In genomic region chr20:23269954-23270353, GRCh38 we compare ENCODE assay signal across 20 cellular contexts.
DNase-seq lines count a peak whose midpoint lies in the region; ATAC-seq and TF ChIP-seq lines count a peak whose summit lies in the region.
"Had no signal": no experiment of that assay in that cellular context is flagged by ENCODE, and none has a peak within 500 bp of the region (broad histone marks: within the 10 kb centered on the region; RNA-seq: fewer than 3 reads in every experiment).

No MANE protein-coding gene starts in this region.

- intact Hi-C loops in left lung (cut with DNase I): no loop called here

- H3K4me3 ChIP-seq in left lung (no peak overlapping the region), smooth muscle cell (no peak overlapping the region)
- H3K4me3 ChIP-seq: right lobe of liver had no signal

- peak; percentile 12 for ATAC-seq in left lung
- ATAC-seq: activated CD4-positive, CD25-positive, alpha-beta regulatory T cell treated with anti-CD3 and anti-CD28 coated beads, Interleukin-2, amount 50 U/mL, for 24 hours; Panc1; stimulated activated memory B cell treated with anti-CD40 and anti-IgM and Interleukin-4, amounts not matched to agents 10 μg/mL and 1 μg/mL and 100 μg/mL, for 72 hours had no signal

- H3K27ac ChIP-seq in left lung (peak overlapping the region in 1 of 2 donors; percentile 57), smooth muscle cell (ENCODE audit: low read depth) (peak overlapping the region; percentile 87)
- H3K27ac ChIP-seq: right lobe of liver had no signal

- H3K4me1 ChIP-seq in left lung (peaks cover 0 to 5% of the 10 kb centered on the region in 2 donors), smooth muscle cell (ENCODE audit: low read depth) (peaks cover 11% of the 10 kb centered on the region)
- H3K4me1 ChIP-seq: right lobe of liver had no signal

- TF ChIP-seq CTCF in chondrocyte (IDR thresholded peaks at IDR 0.05) (no peak), left lung (IDR thresholded peaks at IDR 0.05) (no peak), smooth muscle cell (IDR thresholded peaks at IDR 0.05; ENCODE audit: borderline replicate concordance, insufficient read depth, poor library complexity, severe bottlenecking) (no peak), GM13977 (IDR thresholded peaks at IDR 0.05; ENCODE audit: extremely low read depth, insufficient read depth, missing control alignments) (no peak)

- H3K27ac Mint-ChIP-seq in chondrocyte (ENCODE audit: unreplicated experiment): peak overlapping the region; percentile 84
- H3K27ac Mint-ChIP-seq: activated naive CD4-positive, alpha-beta T cell treated with anti-CD3 and anti-CD28 coated beads, Interleukin-2, amount 50 U/mL, for 24 hours; stimulated activated memory B cell treated with anti-CD40 and anti-IgM and Interleukin-4, amounts not matched to agents 10 μg/mL and 1 μg/mL and 100 μg/mL, for 72 hours; T-helper 1 cell treated with Interleukin-12 subunit alpha and Interleukin-12 subunit beta and Interleukin-4 antibody, amounts not matched to agents 30 μg/mL and 1 μg/mL, for 36 hours had no signal

- peak overlapping the region; percentile 68 for H3K9ac ChIP-seq in smooth muscle cell (ENCODE audit: low read depth)

- H3K4me3 Mint-ChIP-seq in chondrocyte (ENCODE audit: unreplicated experiment): no peak overlapping the region
- H3K4me3 Mint-ChIP-seq: activated naive CD4-positive, alpha-beta T cell treated with anti-CD3 and anti-CD28 coated beads, Interleukin-2, amount 50 U/mL, for 24 hours; stimulated activated memory B cell treated with anti-CD40 and anti-IgM and Interleukin-4, amounts not matched to agents 10 μg/mL and 1 μg/mL and 100 μg/mL, for 72 hours; T-helper 1 cell treated with Interleukin-12 subunit alpha and Interleukin-12 subunit beta and Interleukin-4 antibody, amounts not matched to agents 30 μg/mL and 1 μg/mL, for 36 hours had no signal

- H3K36me3 ChIP-seq in left lung (no peaks in the 10 kb centered on the region), smooth muscle cell (ENCODE audit: low read depth) (no peaks in the 10 kb centered on the region)
- H3K36me3 ChIP-seq: right lobe of liver had no signal

- H3K79me2 ChIP-seq in smooth muscle cell (ENCODE audit: low read depth): no peaks in the 10 kb centered on the region

- H3K9me3 Mint-ChIP-seq in chondrocyte (ENCODE audit: low read depth): peaks cover 8% of the 10 kb centered on the region

- peaks cover 5% of the 10 kb centered on the region for H3F3A ChIP-seq in smooth muscle cell (ENCODE audit: low read depth)

- H4K20me1 ChIP-seq in smooth muscle cell (ENCODE audit: low read depth): no peaks in the 10 kb centered on the region

- peaks cover 0 to 5% of the 10 kb centered on the region in 2 donors for H3K9me3 ChIP-seq in left lung
- H3K9me3 ChIP-seq in smooth muscle cell (replicated peaks; ENCODE audit: low read depth): no peaks in the 10 kb centered on the region
- H3K9me3 ChIP-seq: right lobe of liver had no signal

- peak; percentile 64 for DNase-seq in Daoy (ENCODE audit: low read depth)
- DNase-seq in chondrocyte (ENCODE audit: low spot score): no peak
- no peak for DNase-seq in left lung
- no peak for DNase-seq in smooth muscle cell (lab: John Stamatoyannopoulos, UW; ENCODE audit: unreplicated experiment)
- no peak for DNase-seq in GM13977 (ENCODE audit: low spot score)
- no peak for DNase-seq in ACHN
- DNase-seq in GDM1 (lab: John Stamatoyannopoulos, UW): no peak
- DNase-seq in RKO (ENCODE audit: low spot score): no peak
- DNase-seq: activated CD8-positive, alpha-beta memory T cell treated with anti-CD3 and anti-CD28 coated beads, Interleukin-2, amount 50 U/mL, for 4 hours; cerebellar nuclear complex; erythroblast; H7; NCI-H187; NCI-H510A treated with DMSO at 0.1 percent for 48 hours; right lobe of liver had no signal

- 26% methylated on average over 5 of the region's 5 CpGs for WGBS in smooth muscle cell (ENCODE audit: low lambda C conversion rate)

- H3K4me1 Mint-ChIP-seq in chondrocyte (ENCODE audit: low read depth): peaks cover 41% of the 10 kb centered on the region
- H3K4me1 Mint-ChIP-seq: activated naive CD4-positive, alpha-beta T cell treated with anti-CD3 and anti-CD28 coated beads, Interleukin-2, amount 50 U/mL, for 24 hours; stimulated activated memory B cell treated with anti-CD40 and anti-IgM and Interleukin-4, amounts not matched to agents 10 μg/mL and 1 μg/mL and 100 μg/mL, for 72 hours had no signal

- H3K36me3 Mint-ChIP-seq in chondrocyte (ENCODE audit: low read depth): no peaks in the 10 kb centered on the region
- H3K36me3 Mint-ChIP-seq: activated naive CD4-positive, alpha-beta T cell treated with anti-CD3 and anti-CD28 coated beads, Interleukin-2, amount 50 U/mL, for 24 hours; stimulated activated memory B cell treated with anti-CD40 and anti-IgM and Interleukin-4, amounts not matched to agents 10 μg/mL and 1 μg/mL and 100 μg/mL, for 72 hours had no signal

- H2AFZ ChIP-seq in smooth muscle cell (ENCODE audit: low read depth): peak overlapping the region; percentile 84

- H3K4me2 ChIP-seq in smooth muscle cell: peak overlapping the region; percentile 49

- no peaks in the 10 kb centered on the region for H3K27me3 Mint-ChIP-seq in chondrocyte (ENCODE audit: low read depth)
- H3K27me3 Mint-ChIP-seq: activated naive CD4-positive, alpha-beta T cell treated with anti-CD3 and anti-CD28 coated beads, Interleukin-2, amount 50 U/mL, for 24 hours; stimulated activated memory B cell treated with anti-CD40 and anti-IgM and Interleukin-4, amounts not matched to agents 10 μg/mL and 1 μg/mL and 100 μg/mL, for 72 hours had no signal

- in situ Hi-C loops in GM13977 (cut with MboI; ENCODE audit: low pct_unique_long_range_greater_than_20kb, low sequenced_read_pairs, unreplicated experiment) (no loop called here), ACHN (cut with HindIII; ENCODE audit: low pct_ligation_motif_present, low pct_unique_long_range_greater_than_20kb, low sequenced_read_pairs) (no loop called here)

- H3K27me3 ChIP-seq in left lung (no peaks in the 10 kb centered on the region), smooth muscle cell (ENCODE audit: low read depth) (no peaks in the 10 kb centered on the region)
- H3K27me3 ChIP-seq: right lobe of liver had no signal
